Comparison of ENCODE assay signal across 13 cellular contexts in the genomic region with DNA sequence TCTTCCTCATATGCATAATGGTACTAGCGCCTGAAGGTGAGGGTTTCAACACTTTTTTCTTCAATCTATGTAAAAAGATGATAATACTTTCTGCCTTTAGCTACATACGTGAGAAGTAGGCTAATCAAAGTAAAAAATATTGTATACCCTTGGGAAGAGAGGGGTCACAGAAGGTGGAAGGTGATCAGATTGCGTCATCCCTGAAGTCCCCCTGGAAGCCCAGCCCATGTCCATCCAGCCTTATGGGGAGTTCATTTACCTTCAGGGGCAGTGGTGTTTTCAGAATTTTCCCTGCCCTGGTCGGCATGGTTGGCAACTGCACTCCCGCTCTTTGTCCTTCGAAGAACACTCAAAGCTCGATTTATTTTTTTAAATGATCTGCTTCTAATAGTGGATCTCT.
DNase-seq lines count a peak whose midpoint lies in the region; ATAC-seq and TF ChIP-seq lines count a peak whose summit lies in the region.
"Had no signal": no experiment of that assay in that cellular context is flagged by ENCODE, and none has a peak within 500 bp of the region (broad histone marks: within the 10 kb centered on the region; RNA-seq: fewer than 3 reads in every experiment).

No MANE protein-coding gene starts in this region.

- H3K79me2 ChIP-seq in osteoblast (ENCODE audit: insufficient read depth, low read length), result no peaks in the 10 kb centered on the region

- H3K4me1 ChIP-seq in heart right ventricle (peaks cover 0 to 28% (median 9%) of the 10 kb centered on the region in 9 donors), osteoblast (ENCODE audit: insufficient read depth, low read length) (peaks cover 30% of the 10 kb centered on the region), thoracic aorta (ENCODE audit: control insufficient read depth in 1 of 2, low read depth in 2 of 2) (peaks cover 18 to 39% of the 10 kb centered on the region in 2 donors), endodermal cell (ENCODE audit: control insufficient read depth, insufficient read depth, low read length) (no peaks in the 10 kb centered on the region)

- H4K20me1 ChIP-seq in osteoblast (ENCODE audit: insufficient read depth, low read length), result no peaks in the 10 kb centered on the region

- H3K27me3 ChIP-seq in heart right ventricle (no peaks in the 10 kb centered on the region), osteoblast (ENCODE audit: insufficient read depth, low read length) (no peaks in the 10 kb centered on the region), thoracic aorta (replicated peaks; ENCODE audit: insufficient read depth) (no peaks in the 10 kb centered on the region), endodermal cell (ENCODE audit: control insufficient read depth, insufficient read depth, low read length, poor library complexity, severe bottlenecking) (no peaks in the 10 kb centered on the region)

- H3K27me3 Mint-ChIP-seq in endodermal cell (ENCODE audit: insufficient read depth), result no peaks in the 10 kb centered on the region

- ATAC-seq in heart right ventricle, result no peak
- no peak for ATAC-seq in left cardiac atrium
- no peak for ATAC-seq in thoracic aorta (ENCODE audit: insufficient number of reproducible peaks, low FRiP score, low read depth)
- ATAC-seq in HG03469 (IDR thresholded peaks at IDR 0.05; ENCODE audit: unreplicated experiment), result no peak

- no peaks in the 10 kb centered on the region for H3K9me3 Mint-ChIP-seq in endodermal cell

- H3K9me3 ChIP-seq in heart right ventricle (no peaks in the 10 kb centered on the region), osteoblast (ENCODE audit: low read depth, low read length) (no peaks in the 10 kb centered on the region), thoracic aorta (no peaks in the 10 kb centered on the region), endodermal cell (ENCODE audit: control insufficient read depth, low read length) (no peaks in the 10 kb centered on the region)

- peak overlapping the region; percentile 13 for H2AFZ ChIP-seq in osteoblast (ENCODE audit: low read length)

- no peak overlapping the region for H3K4me3 Mint-ChIP-seq in endodermal cell

- H3K4me2 ChIP-seq in osteoblast (ENCODE audit: insufficient read depth, low read length), result peak overlapping the region; percentile 87

- DNase-seq in heart right ventricle (no peak), left cardiac atrium (no peak), fibroblast of mammary gland (ENCODE audit: low read depth) (no peak), osteoblast (ENCODE audit: insufficient read length, low spot score, missing footprints) (no peak), thoracic aorta (ENCODE audit: low spot score) (no peak), endodermal cell (no peak), H4 (ENCODE audit: low spot score) (no peak)
- DNase-seq: DMS153, EL, H7, NCI-H1436 had no signal

- intact Hi-C loops in heart right ventricle (cut with DNase I) (loop anchor here in 2 of 10 donors (5.0 to 10.0 kb wide), 2 partner anchors 195 to 398 kb away; no protein-coding TSS in a partner anchor), left cardiac atrium (cut with DNase I) (no loop called here)

- no peak for TF ChIP-seq CTCF in heart right ventricle (IDR thresholded peaks at IDR 0.05)
- TF ChIP-seq CTCF in fibroblast of mammary gland (conservative IDR thresholded peaks at IDR 0.05; ENCODE audit: control insufficient read depth, insufficient read depth, low read depth, low read length), result no peak
- no peak for TF ChIP-seq CTCF in osteoblast (IDR thresholded peaks at IDR 0.05; ENCODE audit: extremely low read depth, low read depth, low read length)
- TF ChIP-seq CTCF in thoracic aorta (IDR thresholded peaks at IDR 0.05), result no peak
- TF ChIP-seq CTCF in endodermal cell (conservative IDR thresholded peaks at IDR 0.05), result no peak

- no peak overlapping the region for H3K27ac Mint-ChIP-seq in endodermal cell

- H3K36me3 ChIP-seq in heart right ventricle (peaks cover 0 to 10% (median 0%) of the 10 kb centered on the region in 9 donors), osteoblast (ENCODE audit: insufficient read depth, low read length) (no peaks in the 10 kb centered on the region), thoracic aorta (no peaks in the 10 kb centered on the region), endodermal cell (ENCODE audit: control insufficient read depth, insufficient read depth, low read length) (no peaks in the 10 kb centered on the region)

- peak overlapping the region in 9 of 10 donors; percentile 58 to 78 (median 74) for H3K27ac ChIP-seq in heart right ventricle
- H3K27ac ChIP-seq in osteoblast (ENCODE audit: low read depth, low read length), result peak overlapping the region; percentile 99
- peak overlapping the region in 1 of 2 donors; percentile 83 for H3K27ac ChIP-seq in thoracic aorta
- no peak overlapping the region for H3K27ac ChIP-seq in endodermal cell (ENCODE audit: low read depth, low read length)
- H3K27ac ChIP-seq: C4-2B had no signal

- no peaks in the 10 kb centered on the region for H3K4me1 Mint-ChIP-seq in endodermal cell

- peak overlapping the region in 2 of 10 donors; percentile 39 to 42 for H3K4me3 ChIP-seq in heart right ventricle
- H3K4me3 ChIP-seq in fibroblast of mammary gland (ENCODE audit: control insufficient read depth, low read depth, low read length), result peak overlapping the region; percentile 6
- H3K4me3 ChIP-seq in osteoblast (ENCODE audit: insufficient read depth, low read length), result peak overlapping the region; percentile 68
- peak overlapping the region; percentile 67 for H3K4me3 ChIP-seq in thoracic aorta
- H3K4me3 ChIP-seq in endodermal cell (ENCODE audit: low read length), result no peak overlapping the region

- no peaks in the 10 kb centered on the region for H3K36me3 Mint-ChIP-seq in endodermal cell (ENCODE audit: low read depth)

- H3K9ac ChIP-seq in endodermal cell (ENCODE audit: extremely low read depth, low read length, poor library complexity, severe bottlenecking), result no peak overlapping the region

- 85 to 87% methylated on average over 7 of the region's 7 CpGs for WGBS in heart right ventricle, 2 donors
- 96 to 100% methylated on average over 4 to 7 of the region's 7 CpGs for WGBS in endodermal cell (ENCODE audit: insufficient coverage in 1 of 2, insufficient read length in 1 of 2), 2 experiments
